In the genomic region with DNA sequence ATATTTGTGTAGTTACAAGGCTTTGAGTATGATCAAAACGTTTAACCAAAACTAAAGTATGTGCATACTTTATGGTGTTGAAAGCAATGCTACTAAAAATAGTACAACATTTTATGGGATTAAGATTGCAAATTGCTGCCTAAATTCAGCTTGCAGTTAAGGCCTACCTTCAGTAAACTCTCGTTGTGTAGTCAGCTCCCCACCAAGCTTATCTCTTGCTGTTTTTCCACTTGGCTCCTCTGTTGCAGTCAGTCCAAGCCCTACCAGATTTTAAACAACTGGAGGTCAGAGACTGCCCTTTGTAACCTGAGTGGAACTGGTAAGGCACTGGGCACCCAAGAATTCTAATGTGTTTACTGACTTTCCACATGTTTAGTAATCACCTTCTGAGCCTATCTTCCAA, we compare ENCODE assay signal across 11 cellular contexts. TPM values are rescaled to one million over a fixed set of nuclear protein-coding genes. Genes with fewer than 3 reads are reported as not detected.
DNase-seq lines count a peak whose midpoint lies in the region; ATAC-seq, FAIRE-seq and TF ChIP-seq lines count a peak whose summit lies in the region.
"Had no signal": no experiment of that assay in that cellular context is flagged by ENCODE, and none has a peak within 500 bp of the region (broad histone marks: within the 10 kb centered on the region; RNA-seq: fewer than 3 reads in every experiment).

No MANE protein-coding gene starts in this region.

- intact Hi-C loops in GM12878 (cut with micrococcal nuclease; ENCODE audit: unreplicated experiment) = loop anchor here (2.0 kb wide), 1 partner anchor 46 kb away; no protein-coding TSS in a partner anchor
- intact Hi-C loops in tibial artery (cut with DNase I; ENCODE audit: low total_unique reads) = no loop called here

- no TSS peak for BruUV-seq in GM12878 (replicated peaks; lab: Mats Ljungman, UMichigan)

- no peaks in the 10 kb centered on the region for H4K20me1 ChIP-seq in GM12878 (ENCODE audit: control insufficient read depth, insufficient read depth)

- TF ChIP-seq EP300 in GM12878 (IDR thresholded peaks at IDR 0.05; ENCODE audit: borderline replicate concordance in 1 of 2, control insufficient read depth in 1 of 2, low read depth in 2 of 2, low read length in 2 of 2) = no peak

- no peak for TF ChIP-seq RAD21 in GM12878 (IDR thresholded peaks at IDR 0.05; ENCODE audit: insufficient read depth, low read depth, low read length)

- H3K27ac ChIP-seq in HUES64 (ENCODE audit: low read depth, low read length) = peak overlapping the region; percentile 99
- H3K27ac ChIP-seq in GM12878 (ENCODE audit: control insufficient read depth, insufficient read depth) = peak overlapping the region; percentile 80
- H3K27ac ChIP-seq in tibial artery = peak overlapping the region; percentile 45 to 71

- RAD21 ChIA-PET in GM12878 (lab: Charles Lee; ENCODE audit: unreplicated experiment) = interaction anchor here (0.7 to 4.5 kb wide), 23 partner anchors 8 to 133 kb away, joined by 3 to 103 read pairs (median 8); a partner anchor contains a TSS

- H3K79me2 ChIP-seq in GM12878 (ENCODE audit: control insufficient read depth, insufficient read depth, low read length) = peaks cover 87% of the 10 kb centered on the region

- H3K36me3 ChIP-seq in HUES64 (ENCODE audit: insufficient read depth, low read length) (no peaks in the 10 kb centered on the region; the same call in 1 of the 2 replicates), GM12878 (ENCODE audit: control insufficient read depth in 2 of 2, insufficient read depth in 2 of 2, low read length in 1 of 2) (0 out of 4 replicates have a peak, but pooled peaks cover 0 to 2% of the 10 kb centered on the region in 2 experiments), tibial artery (no peaks in the 10 kb centered on the region)

- H3K9me3 ChIP-seq in HUES64 (ENCODE audit: insufficient read depth, low read depth, low read length) = no peaks in the 10 kb centered on the region
- H3K9me3 ChIP-seq in GM12878 (replicated peaks; ENCODE audit: control insufficient read depth, insufficient read depth, low read length) = no peaks in the 10 kb centered on the region; the same call in 2 of the 3 replicates
- H3K9me3 ChIP-seq in tibial artery = no peaks in the 10 kb centered on the region

- ATAC-seq in GM12878 = peak; percentile 1; the same call in 2 of the 3 replicates
- ATAC-seq: esophagus mucosa had no signal

- POLR2A ChIA-PET in GM12878 (lab: Charles Lee) = interaction anchor here (0.7 to 6.8 kb wide), 10 partner anchors 9 to 1921 kb away, joined by 3 to 107 read pairs (median 20); a partner anchor contains a TSS

- CTCF ChIA-PET in GM12878 (lab: Yijun Ruan, JAX) = interaction anchor here (0.9 to 3.9 kb wide), 10 partner anchors 8 to 133 kb away, joined by 3 to 45 read pairs (median 6); a partner anchor contains a TSS

- H3K4me1 ChIP-seq in HUES64 (ENCODE audit: insufficient read depth, low read length) (peaks cover 72% of the 10 kb centered on the region), GM12878 (ENCODE audit: control insufficient read depth, insufficient read depth, low read length) (peaks cover 69% of the 10 kb centered on the region), tibial artery (peaks cover 0 to 56% (median 24%) of the 10 kb centered on the region in 4 donors)

- WGBS in HUES64 = 13% methylated on average over 2 of the region's 2 CpGs
- 83% methylated on average over 2 of the region's 2 CpGs for WGBS in GM12878 (ENCODE audit: insufficient coverage, insufficient replicate concordance, low lambda C conversion rate, missing lambda C conversion rate)

- TF ChIP-seq CTCF in GM12878 (IDR thresholded peaks at IDR 0.05 in 2 of 3, conservative IDR thresholded peaks at IDR 0.05 in 1 of 3; ENCODE audit: control insufficient read depth in 2 of 3, extremely low read depth in 1 of 3, insufficient read depth in 1 of 3, low read depth in 3 of 3, low read length in 3 of 3) (no peak), tibial artery (IDR thresholded peaks at IDR 0.05) (no peak)

- no peak overlapping the region for H2AFZ ChIP-seq in GM12878 (ENCODE audit: control insufficient read depth, low read depth, low read length)

- no peak for DNase-seq in GM12878 (ENCODE audit: low read depth, low spot score)
- DNase-seq in iPS-NIHi7 (ENCODE audit: extremely low spot score) = peak; percentile 23
- DNase-seq in tibial artery = no peak
- DNase-seq in NOMO-1 (lab: John Stamatoyannopoulos, UW; ENCODE audit: unreplicated experiment in 2 of 2) = no peak
- no peak for DNase-seq in KG1 (lab: John Stamatoyannopoulos, UW)
- DNase-seq in cerebellar nuclear complex (lab: John Stamatoyannopoulos, UW) = no peak
- DNase-seq: activated T-cell treated with anti-CD3 and anti-CD28 coated beads, Interleukin-2, amount 50 U/mL, for 1 hour; SHP77; small intestine had no signal

- in situ Hi-C loops in GM12878 (cut with MboI) = no loop called here

- no peak for FAIRE-seq in GM12878 (lab: Jason Lieb, UNC)
- FAIRE-seq: small intestine had no signal

- H3K27me3 ChIP-seq in HUES64 (ENCODE audit: insufficient read depth, low read length) (no peaks in the 10 kb centered on the region), GM12878 (replicated peaks in 1 of 2; ENCODE audit: control insufficient read depth in 2 of 2, insufficient read depth in 2 of 2, low read length in 1 of 2) (no peaks in the 10 kb centered on the region), tibial artery (no peaks in the 10 kb centered on the region)

- H3K9ac ChIP-seq in HUES64 (ENCODE audit: low read depth, low read length) (peak overlapping the region; percentile 62), GM12878 (ENCODE audit: control insufficient read depth, insufficient read depth, low read length) (peak overlapping the region; percentile 40)

- peak overlapping the region; percentile 84 for H3K4me2 ChIP-seq in GM12878 (ENCODE audit: control insufficient read depth, insufficient read depth)

- SMC1A ChIA-PET in GM12878 (lab: Charles Lee; ENCODE audit: uncharacterized antibody, unreplicated experiment) = interaction anchor here (0.6 to 7.3 kb wide), 24 partner anchors 9 to 275 kb away, joined by 3 to 192 read pairs (median 4); a partner anchor contains a TSS

- TF ChIP-seq POLR2A in GM12878 (IDR thresholded peaks at IDR 0.05; ENCODE audit: low read depth, low read length) = no peak

- H3K4me3 ChIP-seq in HUES64 (ENCODE audit: low read length) = peak overlapping the region; percentile 37
- H3K4me3 ChIP-seq in GM12878 = peak overlapping the region; percentile 61; the same call in 1 of the 2 replicates
- H3K4me3 ChIP-seq in tibial artery = no peak overlapping the region

TF ChIP-seq in GM12878, 131 proteins besides CTCF, POLR2A, EP300 and RAD21 (continues in another document):
- TF ChIP-seq, protein P1, sequence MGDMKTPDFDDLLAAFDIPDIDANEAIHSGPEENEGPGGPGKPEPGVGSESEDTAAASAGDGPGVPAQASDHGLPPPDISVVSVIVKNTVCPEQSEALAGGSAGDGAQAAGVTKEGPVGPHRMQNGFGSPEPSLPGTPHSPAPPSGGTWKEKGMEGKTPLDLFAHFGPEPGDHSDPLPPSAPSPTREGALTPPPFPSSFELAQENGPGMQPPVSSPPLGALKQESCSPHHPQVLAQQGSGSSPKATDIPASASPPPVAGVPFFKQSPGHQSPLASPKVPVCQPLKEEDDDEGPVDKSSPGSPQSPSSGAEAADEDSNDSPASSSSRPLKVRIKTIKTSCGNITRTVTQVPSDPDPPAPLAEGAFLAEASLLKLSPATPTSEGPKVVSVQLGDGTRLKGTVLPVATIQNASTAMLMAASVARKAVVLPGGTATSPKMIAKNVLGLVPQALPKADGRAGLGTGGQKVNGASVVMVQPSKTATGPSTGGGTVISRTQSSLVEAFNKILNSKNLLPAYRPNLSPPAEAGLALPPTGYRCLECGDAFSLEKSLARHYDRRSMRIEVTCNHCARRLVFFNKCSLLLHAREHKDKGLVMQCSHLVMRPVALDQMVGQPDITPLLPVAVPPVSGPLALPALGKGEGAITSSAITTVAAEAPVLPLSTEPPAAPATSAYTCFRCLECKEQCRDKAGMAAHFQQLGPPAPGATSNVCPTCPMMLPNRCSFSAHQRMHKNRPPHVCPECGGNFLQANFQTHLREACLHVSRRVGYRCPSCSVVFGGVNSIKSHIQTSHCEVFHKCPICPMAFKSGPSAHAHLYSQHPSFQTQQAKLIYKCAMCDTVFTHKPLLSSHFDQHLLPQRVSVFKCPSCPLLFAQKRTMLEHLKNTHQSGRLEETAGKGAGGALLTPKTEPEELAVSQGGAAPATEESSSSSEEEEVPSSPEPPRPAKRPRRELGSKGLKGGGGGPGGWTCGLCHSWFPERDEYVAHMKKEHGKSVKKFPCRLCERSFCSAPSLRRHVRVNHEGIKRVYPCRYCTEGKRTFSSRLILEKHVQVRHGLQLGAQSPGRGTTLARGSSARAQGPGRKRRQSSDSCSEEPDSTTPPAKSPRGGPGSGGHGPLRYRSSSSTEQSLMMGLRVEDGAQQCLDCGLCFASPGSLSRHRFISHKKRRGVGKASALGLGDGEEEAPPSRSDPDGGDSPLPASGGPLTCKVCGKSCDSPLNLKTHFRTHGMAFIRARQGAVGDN (IDR thresholded peaks at IDR 0.05) = 0 out of 2 replicates have a peak, but pooled peaks have one; percentile 14

RNA-seq across cellular contexts. Expression of a gene that starts 25.7 kb away (rescaled TPM):
- polyA plus RNA-seq in HUES64 (2013, experiment 1 of 2) = 24.0 TPM
- 26.2 TPM for polyA plus RNA-seq in HUES64 (2013, experiment 2 of 2)
- total RNA-seq in GM12878 (2013; cell fraction: nucleolus; rRNA removed) = 242 and 244 TPM in 2 replicates
- total RNA-seq in GM12878 (2014; rRNA removed) (21.2 and 21.3 TPM in 2 replicates), GM12878 (2014; rRNA removed; fragmentation: Illumina TruSeq; extraction: Trizol) (21.5 and 22.8 TPM in 2 replicates), GM12878 (2021) (52.5 and 56.1 TPM in 2 replicates)
- polyA plus RNA-seq in GM12878 (2011; ENCODE audit: low read depth) = 51.7 TPM
- polyA plus RNA-seq in GM12878 (2011; rRNA removed) (25.1 and 26.1 TPM in 2 replicates), GM12878 (2014; fragmentation: Illumina TruSeq; extraction: Trizol) (30.7 and 32.9 TPM in 2 replicates), GM12878 (2014; fragmentation: Nextera tagmentation; extraction: Ambion mirVana) (10 to 100 TPM in 1 of 2 experiments, 1 to 10 TPM in 1; 3.5 to 11.4 TPM), GM12878 (2014; rRNA removed) (18.6 and 20.5 TPM in 2 replicates), GM12878 (2016; fragmentation: Nextera tagmentation; extraction: Ambion mirVana) (10 to 100 TPM; 21.6 to 24.0 TPM)
- polyA plus RNA-seq in GM12878 (2011; cell fraction: cytosol; rRNA removed) = 21.3 and 44.0 TPM in 2 replicates
- polyA plus RNA-seq in GM12878 (2011; cell fraction: nucleus; rRNA removed) = 50.2 and 53.3 TPM in 2 replicates
- polyA plus RNA-seq in GM12878 (2012) = 32.6 and 34.7 TPM in 2 replicates
- 115 and 130 TPM in 2 replicates for polyA minus RNA-seq in GM12878 (2011; rRNA and poly(A)+ RNA removed)
- polyA minus RNA-seq in GM12878 (2011; cell fraction: cytosol; rRNA and poly(A)+ RNA removed) = 30.8 and 33.0 TPM in 2 replicates
- 72.7 and 104 TPM in 2 replicates for polyA minus RNA-seq in GM12878 (2011; cell fraction: nucleus; rRNA and poly(A)+ RNA removed)

Comparison
In these comparisons a context has a peak if more than half of its experiments do, and no peak if none do; other contexts are left out.
1. H3K4me3 ChIP-seq: peak in HUES64 (single experiment) and GM12878 (single experiment); none in tibial artery (0 of 2).
2. Peak in every context shown above with its lines, with median percentiles within 50 percentile points of each other: H3K27ac ChIP-seq.